ENCODE assay signal across 8 cellular contexts in the genomic region with DNA sequence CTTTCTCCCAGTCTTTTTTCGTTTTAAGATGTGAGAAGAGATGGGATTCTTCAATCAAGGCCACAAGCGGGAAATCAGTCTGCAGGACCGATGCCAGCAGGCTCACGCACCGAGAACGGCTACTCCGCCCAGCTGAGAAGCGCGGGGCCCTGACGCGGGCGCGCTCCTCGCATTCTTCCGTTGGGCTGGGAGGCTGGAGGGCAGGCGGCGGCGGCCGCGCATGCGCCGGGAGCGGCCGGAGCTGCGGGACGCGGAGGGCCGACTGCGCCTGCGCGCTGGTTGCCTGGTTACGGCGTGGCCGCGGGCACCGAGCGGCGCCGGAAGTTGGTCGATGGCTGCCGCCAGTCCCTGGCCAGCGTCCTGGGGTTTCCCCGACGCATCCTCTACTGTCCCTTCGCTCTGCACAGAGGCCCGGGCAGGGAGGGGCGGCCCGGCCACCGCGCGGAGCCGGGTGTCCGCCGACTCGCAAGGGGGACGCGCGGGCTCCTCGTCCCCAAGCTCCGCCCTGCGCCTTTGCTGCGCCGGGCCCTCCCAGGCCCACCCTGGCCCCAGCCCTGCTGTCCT. TPM values are rescaled to one million over a fixed set of nuclear protein-coding genes. Genes with fewer than 3 reads are reported as not detected.
DNase-seq lines count a peak whose midpoint lies in the region; ATAC-seq, FAIRE-seq and TF ChIP-seq lines count a peak whose summit lies in the region.

No MANE protein-coding gene starts in this region.

- H3K9me1 ChIP-seq in keratinocyte (ENCODE audit: control insufficient read depth, extremely low read depth, insufficient read depth, low read length): no peaks in the 10 kb centered on the region

- dilution Hi-C loops in keratinocyte (cut with MboI; ENCODE audit: extremely low pct_ligation_motif_present, low sequenced_read_pairs): no loop called here

- peak overlapping the region; percentile 96 for H3K27ac ChIP-seq in keratinocyte (ENCODE audit: control insufficient read depth, insufficient read depth, low read length)

- ATAC-seq in GM19023 (IDR thresholded peaks at IDR 0.05; ENCODE audit: unreplicated experiment) (peak; percentile 58), HG03175 (IDR thresholded peaks at IDR 0.05; ENCODE audit: unreplicated experiment) (peak; percentile 62)

- DNase-seq in AG10803 (ENCODE audit: low read depth) (peak; percentile 81), NCI-H226 (peak; percentile 85), keratinocyte (ENCODE audit: low read depth, low spot score) (peak; percentile 44)
- peak; percentile 87 for DNase-seq in activated CD4-positive, CD25-positive, alpha-beta regulatory T cell treated with anti-CD3 and anti-CD28 coated beads, Interleukin-2, amount 50 U/mL, for 16 hours (ENCODE audit: low read depth, low spot score)
- DNase-seq in central memory CD4-positive, alpha-beta T cell: peak; percentile 96
- DNase-seq in stimulated activated CD4-positive, alpha-beta T cell treated with anti-CD3 and anti-CD28 coated beads, Interleukin-12 subunit alpha, Interleukin-12 subunit beta, amount 100 ng/mL, for 48 hours (ENCODE audit: low read depth in 2 of 3, low spot score in 1 of 3): peak; percentile 90 to 93 (median 90)

- no peak for TF ChIP-seq CTCF in AG10803 (conservative IDR thresholded peaks at IDR 0.05; ENCODE audit: low read length)
- no peak for TF ChIP-seq CTCF in keratinocyte (optimal IDR thresholded peaks at IDR 0.05 in 1 of 3, IDR thresholded peaks at IDR 0.05 in 1 of 3, conservative IDR thresholded peaks at IDR 0.05 in 1 of 3; ENCODE audit: extremely low read depth in 1 of 3, insufficient read depth in 2 of 3, low read length in 3 of 3)

- no peaks in the 10 kb centered on the region for H3K9me3 ChIP-seq in keratinocyte (ENCODE audit: control insufficient read depth, low read depth, low read length)

- H3K27me3 ChIP-seq in keratinocyte (ENCODE audit: control insufficient read depth, extremely low read depth, insufficient read depth, low read length): no peaks in the 10 kb centered on the region

- H3K36me3 ChIP-seq in keratinocyte (ENCODE audit: control insufficient read depth in 2 of 2, extremely low read depth in 1 of 2, insufficient read depth in 2 of 2, low read length in 2 of 2): peaks cover 3 to 9% of the 10 kb centered on the region in 2 experiments

- H3K9ac ChIP-seq in keratinocyte (ENCODE audit: control insufficient read depth, extremely low read depth, insufficient read depth, low read length): peak overlapping the region; percentile 93

- peak overlapping the region; percentile 79 for H3K4me3 ChIP-seq in AG10803 (ENCODE audit: low read length)
- H3K4me3 ChIP-seq in keratinocyte (ENCODE audit: control insufficient read depth in 2 of 3, extremely low read depth in 1 of 3, insufficient read depth in 2 of 3, low read depth in 1 of 3, low read length in 3 of 3): peak overlapping the region; percentile 68 to 79 (median 78)

- H4K20me1 ChIP-seq in keratinocyte (ENCODE audit: control insufficient read depth, extremely low read depth, insufficient read depth, low read length): peaks cover 13% of the 10 kb centered on the region

- no peak for FAIRE-seq in keratinocyte (lab: Jason Lieb, UNC)

- peak overlapping the region; percentile 93 for H2AFZ ChIP-seq in keratinocyte (ENCODE audit: control insufficient read depth, low read length)

- peaks cover 38% of the 10 kb centered on the region for H3K79me2 ChIP-seq in keratinocyte (ENCODE audit: control insufficient read depth, insufficient read depth, low read length)

- peak overlapping the region; percentile 90 for H3K4me2 ChIP-seq in keratinocyte (ENCODE audit: control insufficient read depth, extremely low read depth, insufficient read depth, low read depth, low read length)

- peaks cover 17% of the 10 kb centered on the region for H3K4me1 ChIP-seq in keratinocyte (ENCODE audit: control insufficient read depth, extremely low read depth, insufficient read depth, low read length)

RNA-seq across cellular contexts. Expression of a gene that starts 0.8 kb away (rescaled TPM):
- 12.2 to 33.1 TPM (median 15.8 TPM) in 3 replicates for polyA plus RNA-seq in keratinocyte
- 22.4 TPM for polyA plus RNA-seq in keratinocyte (2011; ENCODE audit: low read depth)
- polyA plus RNA-seq in keratinocyte (2011; cell fraction: cytosol; rRNA removed): 28.6 and 31.4 TPM in 2 replicates
- 152 and 161 TPM in 2 replicates for polyA plus RNA-seq in keratinocyte (2011; cell fraction: nucleus; rRNA removed)
- 40.9 and 60.4 TPM in 2 replicates for polyA plus RNA-seq in keratinocyte (2012; ENCODE audit: low replicate concordance)
- 28.0 to 141 TPM (median 38.6 TPM) in 3 replicates for polyA minus RNA-seq in keratinocyte
- 46.6 TPM for polyA minus RNA-seq in keratinocyte (2011; cell fraction: cytosol; rRNA and poly(A)+ RNA removed)
- 84.6 and 123 TPM in 2 replicates for polyA minus RNA-seq in keratinocyte (2011; cell fraction: nucleus; rRNA and poly(A)+ RNA removed)

RNA-seq across cellular contexts. Expression of a gene that starts 44.0 kb away (rescaled TPM):
- polyA plus RNA-seq in keratinocyte: 4.4 to 6.5 TPM (median 5.2 TPM) in 3 replicates
- polyA plus RNA-seq in keratinocyte (2011; ENCODE audit: low read depth): 2.7 TPM
- 3.3 and 5.5 TPM in 2 replicates for polyA plus RNA-seq in keratinocyte (2011; cell fraction: cytosol; rRNA removed)
- 20.7 and 26.3 TPM in 2 replicates for polyA plus RNA-seq in keratinocyte (2011; cell fraction: nucleus; rRNA removed)
- 4.6 and 7.2 TPM in 2 replicates for polyA plus RNA-seq in keratinocyte (2012; ENCODE audit: low replicate concordance)
- 3.9 to 9.0 TPM (median 3.9 TPM) in 3 replicates for polyA minus RNA-seq in keratinocyte
- polyA minus RNA-seq in keratinocyte (2011; cell fraction: cytosol; rRNA and poly(A)+ RNA removed): 5.9 TPM
- 7.7 and 9.2 TPM in 2 replicates for polyA minus RNA-seq in keratinocyte (2011; cell fraction: nucleus; rRNA and poly(A)+ RNA removed)

Comparison
In these comparisons a context has a peak if more than half of its experiments do, and no peak if none do; other contexts are left out.
1. Peak in every context shown above with its lines: DNase-seq, ATAC-seq, H3K4me3 ChIP-seq and H3K27ac ChIP-seq.
2. DNase-seq: peak in every context shown above with its lines; median percentile 96 in central memory CD4-positive, alpha-beta T cell; 90 in stimulated activated CD4-positive, alpha-beta T cell treated with anti-CD3 and anti-CD28 coated beads, Interleukin-12 subunit alpha, Interleukin-12 subunit beta, amount 100 ng/mL, for 48 hours; 87 in activated CD4-positive, CD25-positive, alpha-beta regulatory T cell treated with anti-CD3 and anti-CD28 coated beads, Interleukin-2, amount 50 U/mL, for 16 hours; 85 in NCI-H226; 81 in AG10803; 44 in keratinocyte.